Comparison of ENCODE assay signal across 1 cellular context in the genomic region with DNA sequence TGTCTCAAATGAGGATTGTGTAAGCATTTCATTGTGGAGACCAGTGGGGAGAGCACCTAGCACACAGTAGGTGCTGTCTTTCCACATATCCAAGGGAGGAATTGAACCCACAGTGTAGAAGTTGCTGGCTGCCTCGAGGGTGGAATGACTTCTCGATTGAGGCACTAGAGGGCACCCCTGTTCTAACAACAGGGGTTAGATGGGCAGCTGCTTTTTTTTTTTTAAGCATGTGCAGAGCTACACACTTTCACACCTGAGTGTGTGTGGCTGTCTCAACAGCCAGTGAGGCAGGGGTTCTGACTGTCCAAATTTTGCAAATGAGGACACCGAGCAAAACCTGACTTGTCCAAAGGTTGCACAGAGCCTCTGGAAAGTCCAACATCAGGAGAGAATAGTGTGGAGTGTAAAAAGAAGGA.
TF ChIP-seq lines count a peak whose summit lies in the region.

No MANE protein-coding gene starts in this region.

TF ChIP-seq in GM12878, 131 proteins besides CTCF, POLR2A, EP300 and RAD21 (continued from another document):
- TF ChIP-seq, protein P1, sequence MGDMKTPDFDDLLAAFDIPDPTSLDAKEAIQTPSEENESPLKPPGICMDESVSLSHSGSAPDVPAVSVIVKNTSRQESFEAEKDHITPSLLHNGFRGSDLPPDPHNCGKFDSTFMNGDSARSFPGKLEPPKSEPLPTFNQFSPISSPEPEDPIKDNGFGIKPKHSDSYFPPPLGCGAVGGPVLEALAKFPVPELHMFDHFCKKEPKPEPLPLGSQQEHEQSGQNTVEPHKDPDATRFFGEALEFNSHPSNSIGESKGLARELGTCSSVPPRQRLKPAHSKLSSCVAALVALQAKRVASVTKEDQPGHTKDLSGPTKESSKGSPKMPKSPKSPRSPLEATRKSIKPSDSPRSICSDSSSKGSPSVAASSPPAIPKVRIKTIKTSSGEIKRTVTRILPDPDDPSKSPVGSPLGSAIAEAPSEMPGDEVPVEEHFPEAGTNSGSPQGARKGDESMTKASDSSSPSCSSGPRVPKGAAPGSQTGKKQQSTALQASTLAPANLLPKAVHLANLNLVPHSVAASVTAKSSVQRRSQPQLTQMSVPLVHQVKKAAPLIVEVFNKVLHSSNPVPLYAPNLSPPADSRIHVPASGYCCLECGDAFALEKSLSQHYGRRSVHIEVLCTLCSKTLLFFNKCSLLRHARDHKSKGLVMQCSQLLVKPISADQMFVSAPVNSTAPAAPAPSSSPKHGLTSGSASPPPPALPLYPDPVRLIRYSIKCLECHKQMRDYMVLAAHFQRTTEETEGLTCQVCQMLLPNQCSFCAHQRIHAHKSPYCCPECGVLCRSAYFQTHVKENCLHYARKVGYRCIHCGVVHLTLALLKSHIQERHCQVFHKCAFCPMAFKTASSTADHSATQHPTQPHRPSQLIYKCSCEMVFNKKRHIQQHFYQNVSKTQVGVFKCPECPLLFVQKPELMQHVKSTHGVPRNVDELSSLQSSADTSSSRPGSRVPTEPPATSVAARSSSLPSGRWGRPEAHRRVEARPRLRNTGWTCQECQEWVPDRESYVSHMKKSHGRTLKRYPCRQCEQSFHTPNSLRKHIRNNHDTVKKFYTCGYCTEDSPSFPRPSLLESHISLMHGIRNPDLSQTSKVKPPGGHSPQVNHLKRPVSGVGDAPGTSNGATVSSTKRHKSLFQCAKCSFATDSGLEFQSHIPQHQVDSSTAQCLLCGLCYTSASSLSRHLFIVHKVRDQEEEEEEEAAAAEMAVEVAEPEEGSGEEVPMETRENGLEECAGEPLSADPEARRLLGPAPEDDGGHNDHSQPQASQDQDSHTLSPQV (IDR thresholded peaks at IDR 0.05), result no peak
- TF ChIP-seq HDGF (IDR thresholded peaks at IDR 0.05) (no peak), SMARCA5 (IDR thresholded peaks at IDR 0.05) (0 out of 2 replicates have a peak, but pooled peaks have one; percentile 22), RCOR1 (conservative IDR thresholded peaks at IDR 0.05; ENCODE audit: low read depth, low read length) (no peak), PML (IDR thresholded peaks at IDR 0.05; ENCODE audit: low read length) (no peak), RB1 (IDR thresholded peaks at IDR 0.05; ENCODE audit: borderline replicate concordance) (peak; percentile 39; the same call in 1 of the 2 replicates), CHD4 (IDR thresholded peaks at IDR 0.05) (no peak), DPF2 (IDR thresholded peaks at IDR 0.05) (peak; percentile 50; the same call in 1 of the 2 replicates), WRNIP1 (IDR thresholded peaks at IDR 0.05; ENCODE audit: borderline replicate concordance, low read depth, low read length) (no peak), STAT1 (conservative IDR thresholded peaks at IDR 0.05) (0 out of 2 replicates have a peak, but pooled peaks have one; percentile 18), SMAD5 (IDR thresholded peaks at IDR 0.05; ENCODE audit: low read depth) (no peak), PAX8 (IDR thresholded peaks at IDR 0.05) (no peak), NBN (IDR thresholded peaks at IDR 0.05) (0 out of 2 replicates have a peak, but pooled peaks have one; percentile 24), ZNF384 (IDR thresholded peaks at IDR 0.05; ENCODE audit: borderline replicate concordance, low read depth, low read length) (peak; percentile 98), EZH2 (IDR thresholded peaks at IDR 0.05; ENCODE audit: borderline replicate concordance, control insufficient read depth, low read depth, low read length) (no peak), SMC3 (IDR thresholded peaks at IDR 0.05; ENCODE audit: borderline replicate concordance, low read length) (peak; percentile 72; the same call in 1 of the 2 replicates), NR2C2 (IDR thresholded peaks at IDR 0.05; ENCODE audit: borderline replicate concordance, control insufficient read depth, insufficient read length, low read depth) (no peak)
